8 cellular contexts compared by ENCODE assay signal in genomic region chr12:121797937-121798801, GRCh38. TPM values are rescaled to one million over a fixed set of nuclear protein-coding genes. Genes with fewer than 3 reads are reported as not detected.
A peak's percentile ranks its signal among the peaks of the same experiment; 100 is the strongest.
DNase-seq lines count a peak whose midpoint lies in the region; ATAC-seq and TF ChIP-seq lines count a peak whose summit lies in the region.

No MANE protein-coding gene starts in this region.

- H3K79me2 ChIP-seq in HCT116 (ENCODE audit: insufficient read depth, low read length), result peaks cover 35% of the 10 kb centered on the region

- ATAC-seq in HCT116, result no peak
- ATAC-seq in stimulated activated naive B cell treated with anti-CD40 and anti-IgM and Interleukin-4, amounts not matched to agents 10 μg/mL and 1 μg/mL and 100 μg/mL, for 72 hours (replicated peaks), result no peak
- ATAC-seq in HG03108 (IDR thresholded peaks at IDR 0.05; ENCODE audit: unreplicated experiment), result no peak

- peaks cover 52 to 88% of the 10 kb centered on the region in 2 experiments for H3K4me1 ChIP-seq in HCT116 (ENCODE audit: control insufficient read depth in 1 of 2, insufficient read depth in 2 of 2, low read length in 2 of 2)
- H3K4me1 ChIP-seq in breast epithelium, result peaks cover 14 to 38% of the 10 kb centered on the region in 2 donors

- H3K4me2 ChIP-seq in HCT116 (ENCODE audit: low read length), result peak overlapping the region; percentile 99

- H3K36me3 Mint-ChIP-seq in stimulated activated naive B cell treated with anti-CD40 and anti-IgM and Interleukin-4, amounts not matched to agents 10 μg/mL and 1 μg/mL and 100 μg/mL, for 72 hours, result peaks cover 22 to 44% of the 10 kb centered on the region in 2 donors

- H3K9me2 ChIP-seq in HCT116 (ENCODE audit: insufficient read depth), result no peaks in the 10 kb centered on the region

- H3K36me3 ChIP-seq in HCT116 (ENCODE audit: control insufficient read depth in 1 of 2, insufficient read depth in 2 of 2, low read length in 2 of 2) (no peaks in the 10 kb centered on the region), breast epithelium (no peaks in the 10 kb centered on the region)

- H3K27me3 ChIP-seq in HCT116 (ENCODE audit: insufficient read depth, low read length) (no peaks in the 10 kb centered on the region), breast epithelium (no peaks in the 10 kb centered on the region), layer of hippocampus (ENCODE audit: control insufficient read depth, insufficient read depth, low read length) (no peaks in the 10 kb centered on the region)

- intact Hi-C loops in HCT116 (cut with micrococcal nuclease) (no loop called here), breast epithelium (cut with DNase I; ENCODE audit: low total_unique reads) (loop anchor here (5.0 kb wide), 1 partner anchor 224 kb away; the partner anchor contains the start of gene BCL7A)

- no peak for TF ChIP-seq POLR2A in HCT116 (IDR thresholded peaks at IDR 0.05; ENCODE audit: borderline replicate concordance, extremely low read depth, insufficient read depth, insufficient read length)
- TF ChIP-seq POLR2A in breast epithelium (IDR thresholded peaks at IDR 0.05), result no peak

- H3K27ac Mint-ChIP-seq in stimulated activated naive B cell treated with anti-CD40 and anti-IgM and Interleukin-4, amounts not matched to agents 10 μg/mL and 1 μg/mL and 100 μg/mL, for 72 hours, result peak overlapping the region; percentile 73

- H2AFZ ChIP-seq in HCT116 (ENCODE audit: low read depth, low read length, poor library complexity, severe bottlenecking), result no peak overlapping the region

- no peaks in the 10 kb centered on the region for H3K9me3 Mint-ChIP-seq in stimulated activated naive B cell treated with anti-CD40 and anti-IgM and Interleukin-4, amounts not matched to agents 10 μg/mL and 1 μg/mL and 100 μg/mL, for 72 hours

- H3K9me3 ChIP-seq in HCT116 (ENCODE audit: control insufficient read depth in 1 of 2, insufficient read depth in 1 of 2, low read depth in 1 of 2, low read length in 2 of 2) (no peaks in the 10 kb centered on the region), breast epithelium (no peaks in the 10 kb centered on the region)

- BruUV-seq in HCT116 (replicated peaks; lab: Mats Ljungman, UMichigan), result no TSS peak

- H3K4me3 Mint-ChIP-seq in stimulated activated naive B cell treated with anti-CD40 and anti-IgM and Interleukin-4, amounts not matched to agents 10 μg/mL and 1 μg/mL and 100 μg/mL, for 72 hours, result peak overlapping the region; percentile 75 to 89

- no peaks in the 10 kb centered on the region for H4K20me1 ChIP-seq in HCT116 (ENCODE audit: insufficient read depth)

- H3K27ac ChIP-seq in HCT116 (ENCODE audit: low read depth, low read length), result peak overlapping the region; percentile 100
- peak overlapping the region; percentile 100 for H3K27ac ChIP-seq in breast epithelium
- H3K27ac ChIP-seq in layer of hippocampus (ENCODE audit: low read depth, low read length), result peak overlapping the region; percentile 100

- H3K4me3 ChIP-seq in HCT116 (replicated peaks in 1 of 2; ENCODE audit: low read depth in 1 of 2, low read length in 2 of 2) (peak overlapping the region; percentile 66 to 71), breast epithelium (peak overlapping the region; percentile 76 to 95 (median 80))

- DNase-seq in HCT116 (ENCODE audit: low read depth, low spot score) (no peak), NCI-H526 (lab: John Stamatoyannopoulos, UW) (peak; percentile 56 to 84), breast epithelium (ENCODE audit: low spot score in 2 of 2) (peak in 1 of 2 donors; percentile 74), COLO829 (ENCODE audit: low spot score) (no peak), KG1 (lab: John Stamatoyannopoulos, UW) (no peak)
- no peak for DNase-seq in stimulated activated naive B cell treated with anti-CD40 and anti-IgM and Interleukin-4, amounts not matched to agents 10 μg/mL and 1 μg/mL and 100 μg/mL, for 72 hours

- RAD21 ChIA-PET in HCT116 (lab: Charles Lee; ENCODE audit: low non-redundant PET in 1 of 2, low total read pairs in 2 of 2, uncharacterized antibody in 2 of 2, unreplicated experiment in 2 of 2), result interaction anchor here in 1 of 2 experiments (0.9 to 1.3 kb wide), 2 partner anchors 14 to 90 kb away, joined by 3 read pairs; partner anchors contain the start of gene PSMD9

- H3K4me1 Mint-ChIP-seq in stimulated activated naive B cell treated with anti-CD40 and anti-IgM and Interleukin-4, amounts not matched to agents 10 μg/mL and 1 μg/mL and 100 μg/mL, for 72 hours, result peaks cover 41 to 61% of the 10 kb centered on the region in 2 donors

- no peaks in the 10 kb centered on the region for H3K27me3 Mint-ChIP-seq in stimulated activated naive B cell treated with anti-CD40 and anti-IgM and Interleukin-4, amounts not matched to agents 10 μg/mL and 1 μg/mL and 100 μg/mL, for 72 hours

- POLR2A ChIA-PET in HCT116 (lab: Charles Lee), result interaction anchor here (0.6 to 6.1 kb wide), 4 partner anchors 14 to 469 kb away, joined by 3 to 33 read pairs (median 6); no protein-coding TSS in a partner anchor

- CTCF ChIA-PET in HCT116 (lab: Charles Lee), result interaction anchor here (5.2 to 6.9 kb wide), 2 partner anchors 13 to 89 kb away, joined by 96 to 149 read pairs; partner anchors contain the start of gene PSMD9

- TF ChIP-seq RAD21 in HCT116 (IDR thresholded peaks at IDR 0.05; ENCODE audit: low read depth), result no peak

- peak overlapping the region; percentile 78 for H3K9ac ChIP-seq in HCT116 (ENCODE audit: low read length)

- no peak for TF ChIP-seq CTCF in HCT116 (IDR thresholded peaks at IDR 0.05 in 2 of 3, conservative IDR thresholded peaks at IDR 0.05 in 1 of 3; ENCODE audit: borderline replicate concordance in 1 of 3, insufficient read depth in 1 of 3, low read depth in 2 of 3, low read length in 2 of 3)
- no peak for TF ChIP-seq CTCF in breast epithelium (IDR thresholded peaks at IDR 0.05)

TF ChIP-seq in HCT116, 20 proteins besides CTCF, POLR2A, EP300 and RAD21:
- TF ChIP-seq POLR2AphosphoS5 (IDR thresholded peaks at IDR 0.05; ENCODE audit: low read depth, low read length), result no peak; the same call in none of the 2 replicates
- TF ChIP-seq FOSL1 (IDR thresholded peaks at IDR 0.05; ENCODE audit: low read depth), result no peak
- TF ChIP-seq SRF (IDR thresholded peaks at IDR 0.05; ENCODE audit: low read depth), result no peak
- no peak for TF ChIP-seq ZNF274 (IDR thresholded peaks at IDR 0.05; ENCODE audit: low read depth, low read length)
- no peak for TF ChIP-seq ZFX (IDR thresholded peaks at IDR 0.05)
- TF ChIP-seq CEBPB (IDR thresholded peaks at IDR 0.05; ENCODE audit: low read depth), result no peak
- TF ChIP-seq MAX (IDR thresholded peaks at IDR 0.05), result no peak
- TF ChIP-seq REST (IDR thresholded peaks at IDR 0.05; ENCODE audit: low read depth), result no peak
- TF ChIP-seq ATF3 (IDR thresholded peaks at IDR 0.05), result no peak

RNA-seq across cellular contexts. Expression of gene RHOF, which starts 4.7 kb away (rescaled TPM):
- total RNA-seq in HCT116 (2021; ENCODE audit: unreplicated experiment), result 116 TPM
- polyA plus RNA-seq in HCT116 (2012), result 93.4 and 134 TPM in 2 replicates
- 10 to 100 TPM in 2 of 3 donors, 1 to 10 TPM in 1; 5.8 to 13.1 (median 12.0) TPM for total RNA-seq in breast epithelium

RNA-seq across cellular contexts. Expression of gene SETD1B, which starts 5.6 kb away (rescaled TPM):
- 17.5 TPM for total RNA-seq in HCT116 (2021; ENCODE audit: unreplicated experiment)
- 6.6 and 7.3 TPM in 2 replicates for polyA plus RNA-seq in HCT116 (2012)
- total RNA-seq in breast epithelium, result 1 to 10 TPM; 4.2 to 7.9 (median 6.1) TPM

Comparison
In these comparisons a context has a peak if more than half of its experiments do, and no peak if none do; other contexts are left out.
1. DNase-seq: peak in NCI-H526 (2 of 2); none in HCT116 (single experiment), stimulated activated naive B cell treated with anti-CD40 and anti-IgM and Interleukin-4, amounts not matched to agents 10 μg/mL and 1 μg/mL and 100 μg/mL, for 72 hours (single experiment), COLO829 (single experiment) and KG1 (single experiment).
2. Peak in every context shown above with its lines, with median percentiles within 50 percentile points of each other: H3K27ac ChIP-seq.